Comparison of ENCODE assay signal across 1 cellular context in the genomic region with DNA sequence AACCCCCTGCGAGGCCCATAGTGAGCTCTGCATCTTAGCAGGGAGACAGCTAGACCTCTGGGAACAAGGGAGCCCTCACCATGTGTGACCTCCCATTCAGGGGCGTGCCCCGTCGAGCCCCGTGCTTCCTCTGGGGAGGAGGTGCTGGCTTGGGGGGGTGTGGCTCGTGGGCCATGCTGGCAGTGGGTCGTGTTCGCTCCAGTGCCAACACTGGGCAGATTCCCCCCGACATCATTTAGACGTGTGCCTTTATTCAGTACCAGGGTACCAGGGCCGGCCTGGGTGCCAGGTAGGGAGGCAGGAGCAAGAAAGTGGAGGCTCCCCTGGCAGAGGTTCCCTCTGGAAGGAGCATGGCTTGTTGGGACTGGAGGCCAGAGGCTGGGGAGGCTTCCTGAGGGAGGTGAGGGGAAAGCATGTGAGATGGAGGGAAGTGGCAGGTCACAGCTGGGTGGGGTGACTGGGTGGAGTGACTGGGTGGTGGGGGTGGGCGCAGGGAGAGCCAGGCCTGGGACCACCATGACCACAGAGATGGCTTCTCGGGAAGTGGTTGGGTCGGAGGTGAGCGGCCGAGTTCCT.
TF ChIP-seq lines count a peak whose summit lies in the region.

No MANE protein-coding gene starts in this region.

TF ChIP-seq in HEK293, 187 proteins besides CTCF, POLR2A, EP300 and RAD21:
- TF ChIP-seq, protein P1, sequence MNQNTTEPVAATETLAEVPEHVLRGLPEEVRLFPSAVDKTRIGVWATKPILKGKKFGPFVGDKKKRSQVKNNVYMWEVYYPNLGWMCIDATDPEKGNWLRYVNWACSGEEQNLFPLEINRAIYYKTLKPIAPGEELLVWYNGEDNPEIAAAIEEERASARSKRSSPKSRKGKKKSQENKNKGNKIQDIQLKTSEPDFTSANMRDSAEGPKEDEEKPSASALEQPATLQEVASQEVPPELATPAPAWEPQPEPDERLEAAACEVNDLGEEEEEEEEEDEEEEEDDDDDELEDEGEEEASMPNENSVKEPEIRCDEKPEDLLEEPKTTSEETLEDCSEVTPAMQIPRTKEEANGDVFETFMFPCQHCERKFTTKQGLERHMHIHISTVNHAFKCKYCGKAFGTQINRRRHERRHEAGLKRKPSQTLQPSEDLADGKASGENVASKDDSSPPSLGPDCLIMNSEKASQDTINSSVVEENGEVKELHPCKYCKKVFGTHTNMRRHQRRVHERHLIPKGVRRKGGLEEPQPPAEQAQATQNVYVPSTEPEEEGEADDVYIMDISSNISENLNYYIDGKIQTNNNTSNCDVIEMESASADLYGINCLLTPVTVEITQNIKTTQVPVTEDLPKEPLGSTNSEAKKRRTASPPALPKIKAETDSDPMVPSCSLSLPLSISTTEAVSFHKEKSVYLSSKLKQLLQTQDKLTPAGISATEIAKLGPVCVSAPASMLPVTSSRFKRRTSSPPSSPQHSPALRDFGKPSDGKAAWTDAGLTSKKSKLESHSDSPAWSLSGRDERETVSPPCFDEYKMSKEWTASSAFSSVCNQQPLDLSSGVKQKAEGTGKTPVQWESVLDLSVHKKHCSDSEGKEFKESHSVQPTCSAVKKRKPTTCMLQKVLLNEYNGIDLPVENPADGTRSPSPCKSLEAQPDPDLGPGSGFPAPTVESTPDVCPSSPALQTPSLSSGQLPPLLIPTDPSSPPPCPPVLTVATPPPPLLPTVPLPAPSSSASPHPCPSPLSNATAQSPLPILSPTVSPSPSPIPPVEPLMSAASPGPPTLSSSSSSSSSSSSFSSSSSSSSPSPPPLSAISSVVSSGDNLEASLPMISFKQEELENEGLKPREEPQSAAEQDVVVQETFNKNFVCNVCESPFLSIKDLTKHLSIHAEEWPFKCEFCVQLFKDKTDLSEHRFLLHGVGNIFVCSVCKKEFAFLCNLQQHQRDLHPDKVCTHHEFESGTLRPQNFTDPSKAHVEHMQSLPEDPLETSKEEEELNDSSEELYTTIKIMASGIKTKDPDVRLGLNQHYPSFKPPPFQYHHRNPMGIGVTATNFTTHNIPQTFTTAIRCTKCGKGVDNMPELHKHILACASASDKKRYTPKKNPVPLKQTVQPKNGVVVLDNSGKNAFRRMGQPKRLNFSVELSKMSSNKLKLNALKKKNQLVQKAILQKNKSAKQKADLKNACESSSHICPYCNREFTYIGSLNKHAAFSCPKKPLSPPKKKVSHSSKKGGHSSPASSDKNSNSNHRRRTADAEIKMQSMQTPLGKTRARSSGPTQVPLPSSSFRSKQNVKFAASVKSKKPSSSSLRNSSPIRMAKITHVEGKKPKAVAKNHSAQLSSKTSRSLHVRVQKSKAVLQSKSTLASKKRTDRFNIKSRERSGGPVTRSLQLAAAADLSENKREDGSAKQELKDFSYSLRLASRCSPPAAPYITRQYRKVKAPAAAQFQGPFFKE (tag by site-specific recombination; IDR thresholded peaks at IDR 0.05; ENCODE audit: borderline replicate concordance), result no peak
- TF ChIP-seq KLF9 (tag by site-specific recombination; IDR thresholded peaks at IDR 0.05; ENCODE audit: low read depth) (peak; percentile 39; the same call in 1 of the 2 replicates), REPIN1 (tag by site-specific recombination; IDR thresholded peaks at IDR 0.05; ENCODE audit: low read depth) (no peak), IKZF3 (tag by site-specific recombination; IDR thresholded peaks at IDR 0.05) (no peak), TCF7L2 (IDR thresholded peaks at IDR 0.05; ENCODE audit: borderline replicate concordance, low read depth, low read length) (no peak), ZNF391 (tag by site-specific recombination; IDR thresholded peaks at IDR 0.05; ENCODE audit: borderline replicate concordance, low read depth) (no peak), ZNF677 (tag by site-specific recombination; IDR thresholded peaks at IDR 0.05) (no peak), ZNF341 (tag by site-specific recombination; IDR thresholded peaks at IDR 0.05; ENCODE audit: low read depth) (0 out of 2 replicates have a peak, but pooled peaks have one; percentile 1)
